24 cellular contexts compared by ENCODE assay signal in the genomic region with DNA sequence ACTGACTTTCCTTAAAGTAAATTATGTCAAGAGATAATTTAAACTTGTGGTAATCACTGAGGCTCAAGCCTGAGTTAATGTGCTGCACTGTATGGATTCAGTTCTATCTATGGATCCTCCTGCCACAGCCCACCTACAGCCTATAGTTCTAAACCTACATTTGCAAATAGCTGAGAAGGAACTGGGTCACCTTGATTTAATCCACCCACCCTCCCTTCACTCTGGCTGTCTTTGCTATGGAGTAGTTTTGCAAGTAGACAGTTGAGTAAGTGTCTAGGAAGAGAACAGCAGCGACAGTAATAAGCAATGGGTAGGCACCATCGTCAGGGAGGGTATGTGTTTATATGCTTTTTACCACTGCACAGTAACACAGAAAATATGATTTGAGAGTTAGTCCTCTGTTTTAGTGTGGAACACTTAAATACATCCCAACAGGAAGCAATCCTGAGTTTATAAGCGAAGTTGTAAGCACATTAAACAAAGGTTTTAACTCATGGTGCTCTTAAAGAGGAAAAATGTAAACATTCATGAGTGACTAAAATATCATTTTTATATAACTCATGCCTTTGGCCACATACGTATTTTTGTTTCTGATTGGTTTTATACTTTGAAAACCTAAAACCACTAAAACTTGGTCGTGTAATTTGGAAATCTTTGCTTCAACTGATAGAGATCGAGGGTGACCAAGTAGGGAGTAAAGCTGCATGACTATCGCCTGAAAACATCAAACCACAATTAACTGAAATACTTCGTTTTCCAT. TPM values are rescaled to one million over a fixed set of nuclear protein-coding genes. Genes with fewer than 3 reads are reported as not detected.
"Had no signal": no experiment of that assay in that cellular context is flagged by ENCODE, and none has a peak within 500 bp of the region (broad histone marks: within the 10 kb centered on the region; RNA-seq: fewer than 3 reads in every experiment).

No MANE protein-coding gene starts in this region.

- H3K4me1 ChIP-seq: body of pancreas, pancreas, psoas muscle, tibial artery had no signal

- H3K9me3 ChIP-seq: body of pancreas, pancreas, psoas muscle, tibial artery had no signal

- H3K27me3 ChIP-seq: body of pancreas, cardiac muscle cell, pancreas, tibial artery had no signal

- H3K27ac ChIP-seq: body of pancreas, cardiac muscle cell, pancreas, psoas muscle, tibial artery had no signal

- DNase-seq: activated CD4-positive, alpha-beta memory T cell treated with anti-CD3 and anti-CD28 coated beads, Interleukin-2, amount 10 ng/mL, durations not matched to agents 7 days and 5 days; activated CD4-positive, alpha-beta T cell treated with anti-CD3 and anti-CD28 coated beads for 48 hours; activated CD8-positive, alpha-beta memory T cell treated with anti-CD3 and anti-CD28 coated beads, Interleukin-2, amount 10 ng/mL, durations not matched to agents 7 days and 5 days; activated gamma-delta T cell; activated naive CD4-positive, alpha-beta T cell treated with anti-CD3 and anti-CD28 coated beads, Interleukin-2, amount 50 U/mL, for 16 hours; activated naive CD8-positive, alpha-beta T cell treated with anti-CD3 and anti-CD28 coated beads, Interleukin-2, amount 50 U/mL, for 24 hours; activated T-cell treated with anti-CD3 and anti-CD28 coated beads for 4 hours; anterior cingulate cortex; body of pancreas; foreskin melanocyte; hippocampal formation; kidney glomerular epithelial cell; left ventricle myocardium superior; pancreas; psoas muscle; right cardiac atrium; stimulated activated CD4-positive, alpha-beta T cell treated with anti-CD3 and anti-CD28 coated beads, Interleukin-2, amount 100 ng/mL, for 24 hours; stimulated activated naive CD8-positive, alpha-beta T cell treated with anti-CD3 and anti-CD28 coated beads, Interleukin-15, amount 100 ng/mL, for 72 hours; tibial artery had no signal

- ATAC-seq: activated CD8-positive, alpha-beta memory T cell treated with anti-CD3 and anti-CD28 coated beads, Interleukin-2, amount 10 ng/mL, durations not matched to agents 7 days and 5 days; activated naive CD8-positive, alpha-beta T cell treated with anti-CD3 and anti-CD28 coated beads, Interleukin-2, amount 50 U/mL, for 24 hours; body of pancreas; left ventricle myocardium superior; pancreas; psoas muscle; right cardiac atrium; stimulated activated effector memory CD8-positive, alpha-beta T cell treated with anti-CD3 and anti-CD28 coated beads, Interleukin-12 subunit alpha, Interleukin-12 subunit beta, amount 100 ng/mL, for 72 hours; stimulated activated naive CD8-positive, alpha-beta T cell treated with anti-CD3 and anti-CD28 coated beads, Interleukin-15, amount 100 ng/mL, for 72 hours had no signal

- H3K4me3 ChIP-seq: body of pancreas, cardiac muscle cell, pancreas, psoas muscle, tibial artery had no signal

- H3K36me3 ChIP-seq: pancreas had no signal

RNA-seq across cellular contexts. Expression of gene CHRNA1, which starts 36.3 kb away (rescaled TPM):
- total RNA-seq: activated CD4-positive, alpha-beta memory T cell treated with anti-CD3 and anti-CD28 coated beads, Interleukin-2, amount 10 ng/mL, durations not matched to agents 7 days and 5 days; activated CD8-positive, alpha-beta memory T cell treated with anti-CD3 and anti-CD28 coated beads, Interleukin-2, amount 10 ng/mL, durations not matched to agents 7 days and 5 days; body of pancreas; epithelial cell of proximal tubule; left ventricle myocardium superior; T-helper 2 cell treated with Interferon-gamma antibody and Interleukin-4, amounts not matched to agents 100 ng/mL and 5 ng/mL, for 36 hours had no signal
- polyA plus RNA-seq: cardiac muscle cell, urinary bladder had no signal
